3 cellular contexts compared by ENCODE assay signal in the genomic region with DNA sequence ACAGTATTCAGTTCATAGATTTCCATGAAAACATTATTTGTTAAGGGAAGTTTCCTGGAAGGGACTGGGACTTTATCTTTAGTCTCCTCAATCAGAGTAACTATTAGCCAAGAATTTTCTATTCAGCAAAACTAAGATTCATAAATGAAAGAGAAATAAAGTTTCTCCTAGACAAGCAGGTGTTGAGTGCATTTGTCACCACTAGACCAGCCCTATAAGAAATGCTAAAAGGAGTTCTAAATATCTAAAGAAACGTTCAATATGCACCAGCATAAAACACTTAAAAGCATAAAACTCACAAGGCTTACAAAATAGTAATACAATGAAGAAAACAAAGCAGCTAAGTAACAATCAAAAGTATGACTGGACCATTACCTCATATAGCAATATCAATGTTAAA.
"Had no signal": no experiment of that assay in that cellular context is flagged by ENCODE, and none has a peak within 500 bp of the region (broad histone marks: within the 10 kb centered on the region; RNA-seq: fewer than 3 reads in every experiment).

No MANE protein-coding gene starts in this region.

- DNase-seq: GDM1, GF-D8 had no signal

- H3K4me3 ChIP-seq: GM12878 had no signal
